In genomic region chr11:17250561-17251350, GRCh38 we compare ENCODE assay signal across 13 cellular contexts.
"Had no signal": no experiment of that assay in that cellular context is flagged by ENCODE, and none has a peak within 500 bp of the region (broad histone marks: within the 10 kb centered on the region; RNA-seq: fewer than 3 reads in every experiment).

No MANE protein-coding gene starts in this region.

- H3K4me1 ChIP-seq: right lobe of liver, thyroid gland had no signal

- H3K27ac ChIP-seq: ovary, right lobe of liver, thyroid gland had no signal

- H3K4me2 ChIP-seq: smooth muscle cell had no signal

- H3K27me3 ChIP-seq: ovary, right lobe of liver, thyroid gland had no signal

- H3K36me3 ChIP-seq: ovary, right lobe of liver, thyroid gland had no signal

- H3K9me3 Mint-ChIP-seq: effector memory CD8-positive, alpha-beta T cell; nephron progenitor cell had no signal

- H3K9me3 ChIP-seq: ovary, right lobe of liver, thyroid gland had no signal

- ATAC-seq: effector memory CD8-positive, alpha-beta T cell; right lobe of liver had no signal

- DNase-seq: activated CD4-positive, alpha-beta T cell treated with anti-CD3 and anti-CD28 coated beads, Interleukin-2, amount 50 U/mL, for 1 hour; activated naive CD4-positive, alpha-beta T cell; activated naive CD8-positive, alpha-beta T cell treated with anti-CD3 and anti-CD28 coated beads, Interleukin-2, amount 10 ng/mL, durations not matched to agents 7 days and 5 days; activated T-cell treated with anti-CD3 and anti-CD28 coated beads for 4 hours; anterior cingulate cortex; dermis blood vessel endothelial cell; effector memory CD8-positive, alpha-beta T cell; hippocampal formation; nephron progenitor cell; ovary; right lobe of liver; thyroid gland had no signal

- H3K27ac Mint-ChIP-seq: activated naive CD8-positive, alpha-beta T cell treated with anti-CD3 and anti-CD28 coated beads, Interleukin-2, amount 10 ng/mL, durations not matched to agents 7 days and 5 days; effector memory CD8-positive, alpha-beta T cell; nephron progenitor cell had no signal

- H3K4me3 Mint-ChIP-seq: activated naive CD8-positive, alpha-beta T cell treated with anti-CD3 and anti-CD28 coated beads, Interleukin-2, amount 10 ng/mL, durations not matched to agents 7 days and 5 days; effector memory CD8-positive, alpha-beta T cell; nephron progenitor cell had no signal

- H3K4me1 Mint-ChIP-seq: activated naive CD8-positive, alpha-beta T cell treated with anti-CD3 and anti-CD28 coated beads, Interleukin-2, amount 10 ng/mL, durations not matched to agents 7 days and 5 days; nephron progenitor cell had no signal

- H3K36me3 Mint-ChIP-seq: activated naive CD8-positive, alpha-beta T cell treated with anti-CD3 and anti-CD28 coated beads, Interleukin-2, amount 10 ng/mL, durations not matched to agents 7 days and 5 days had no signal

- H3K4me3 ChIP-seq: ovary, right lobe of liver, smooth muscle cell, thyroid gland had no signal
